In genomic region chr1:7247158-7247557, GRCh38 we compare ENCODE assay signal across 31 cellular contexts.
"Had no signal": no experiment of that assay in that cellular context is flagged by ENCODE, and none has a peak within 500 bp of the region (broad histone marks: within the 10 kb centered on the region; RNA-seq: fewer than 3 reads in every experiment).

No MANE protein-coding gene starts in this region.

- FAIRE-seq: islet of Langerhans had no signal

- DNase-seq: activated CD4-positive, alpha-beta memory T cell treated with anti-CD3 and anti-CD28 coated beads, Interleukin-2, amount 10 ng/mL, durations not matched to agents 7 days and 5 days; activated CD4-positive, alpha-beta T cell treated with anti-CD3 and anti-CD28 coated beads for 1 hour; activated CD4-positive, alpha-beta T cell treated with anti-CD3 and anti-CD28 coated beads, Interleukin-2, amount 10 ng/mL, durations not matched to agents 7 days and 5 days; activated naive CD8-positive, alpha-beta T cell treated with anti-CD3 and anti-CD28 coated beads, Interleukin-2, amount 50 U/mL, for 24 hours; activated T-cell treated with anti-CD3 and anti-CD28 coated beads, Interleukin-2, amount 50 U/mL, for 48 hours; colonic mucosa; effector memory CD4-positive, alpha-beta T cell; erythroblast; gastrocnemius medialis; glutamatergic neuron; left ventricle myocardium inferior; mesendoderm; natural killer cell; ovary; psoas muscle; sigmoid colon; stimulated activated CD4-positive, alpha-beta T cell treated with anti-CD3 and anti-CD28 coated beads, Interleukin-1b, Interleukin-23, amount 100 ng/mL, for 48 hours; stimulated activated CD4-positive, alpha-beta T cell treated with anti-CD3 and anti-CD28 coated beads, Interleukin-4, amount 100 ng/mL, for 4 hours; stimulated activated CD8-positive, alpha-beta memory T cell treated with anti-CD3 and anti-CD28 coated beads, Interleukin-4, amount 100 ng/mL, for 48 hours; stimulated activated naive CD8-positive, alpha-beta T cell treated with anti-CD3 and anti-CD28 coated beads, Interleukin-15, amount 100 ng/mL, for 72 hours; T-helper 2 cell; thyroid gland; upper lobe of left lung had no signal

- H3K4me1 ChIP-seq: colonic mucosa, gastrocnemius medialis, left ventricle myocardium inferior, psoas muscle, sigmoid colon, thyroid gland, upper lobe of left lung, vagina had no signal

- H3K4me2 ChIP-seq: smooth muscle cell had no signal

- H3K9me3 ChIP-seq: colonic mucosa, gastrocnemius medialis, left ventricle myocardium inferior, ovary, psoas muscle, sigmoid colon, thyroid gland, upper lobe of left lung, vagina had no signal

- H3K36me3 Mint-ChIP-seq: activated naive CD4-positive, alpha-beta T cell treated with anti-CD3 and anti-CD28 coated beads, Interleukin-2, amount 50 U/mL, for 24 hours; natural killer cell; stimulated activated memory B cell treated with anti-CD40 and anti-IgM and Interleukin-4, amounts not matched to agents 10 μg/mL and 1 μg/mL and 100 μg/mL, for 72 hours; WTC11 had no signal

- H3K27ac ChIP-seq: colonic mucosa, gastrocnemius medialis, left ventricle myocardium inferior, ovary, psoas muscle, sigmoid colon, thyroid gland, upper lobe of left lung, vagina had no signal

- H3K4me1 Mint-ChIP-seq: activated CD4-positive, alpha-beta memory T cell treated with anti-CD3 and anti-CD28 coated beads, Interleukin-2, amount 10 ng/mL, durations not matched to agents 7 days and 5 days; activated CD4-positive, alpha-beta T cell treated with anti-CD3 and anti-CD28 coated beads, Interleukin-2, amount 10 ng/mL, durations not matched to agents 7 days and 5 days; activated naive CD4-positive, alpha-beta T cell treated with anti-CD3 and anti-CD28 coated beads, Interleukin-2, amount 50 U/mL, for 24 hours; activated naive CD8-positive, alpha-beta T cell treated with anti-CD3 and anti-CD28 coated beads, Interleukin-2, amount 50 U/mL, for 24 hours; natural killer cell; stimulated activated memory B cell treated with anti-CD40 and anti-IgM and Interleukin-4, amounts not matched to agents 10 μg/mL and 1 μg/mL and 100 μg/mL, for 72 hours; stimulated activated naive CD8-positive, alpha-beta T cell treated with anti-CD3 and anti-CD28 coated beads, Interleukin-15, amount 100 ng/mL, for 72 hours had no signal

- H3K4me3 ChIP-seq: colonic mucosa, gastrocnemius medialis, left ventricle myocardium inferior, lung, ovary, psoas muscle, sigmoid colon, smooth muscle cell, thyroid gland, upper lobe of left lung, vagina had no signal

- H3K9me3 Mint-ChIP-seq: activated CD4-positive, alpha-beta memory T cell treated with anti-CD3 and anti-CD28 coated beads, Interleukin-2, amount 10 ng/mL, durations not matched to agents 7 days and 5 days; activated CD4-positive, alpha-beta T cell treated with anti-CD3 and anti-CD28 coated beads, Interleukin-2, amount 10 ng/mL, durations not matched to agents 7 days and 5 days; activated naive CD4-positive, alpha-beta T cell treated with anti-CD3 and anti-CD28 coated beads, Interleukin-2, amount 50 U/mL, for 24 hours; activated T-helper 2 cell treated with anti-CD3 and anti-CD28 coated beads, Interferon-gamma antibody, Interleukin-2, Interleukin-4, amounts not matched to agents 10 μg/mL and 5 μg/mL and 100 μg/mL, durations not matched to agents 14 hours and 24 hours and 36 hours; natural killer cell; stimulated activated memory B cell treated with anti-CD40 and anti-IgM and Interleukin-4, amounts not matched to agents 10 μg/mL and 1 μg/mL and 100 μg/mL, for 72 hours; stimulated activated naive CD8-positive, alpha-beta T cell treated with anti-CD3 and anti-CD28 coated beads, Interleukin-15, amount 100 ng/mL, for 72 hours had no signal

- H3K27me3 ChIP-seq: colonic mucosa, gastrocnemius medialis, ovary, sigmoid colon, thyroid gland, upper lobe of left lung, vagina had no signal

- H3K36me3 ChIP-seq: colonic mucosa, gastrocnemius medialis, left ventricle myocardium inferior, ovary, sigmoid colon, thyroid gland, upper lobe of left lung, vagina had no signal

- H3K4me3 Mint-ChIP-seq: activated CD4-positive, alpha-beta memory T cell treated with anti-CD3 and anti-CD28 coated beads, Interleukin-2, amount 10 ng/mL, durations not matched to agents 7 days and 5 days; activated CD4-positive, alpha-beta T cell treated with anti-CD3 and anti-CD28 coated beads, Interleukin-2, amount 10 ng/mL, durations not matched to agents 7 days and 5 days; activated naive CD4-positive, alpha-beta T cell treated with anti-CD3 and anti-CD28 coated beads, Interleukin-2, amount 50 U/mL, for 24 hours; activated naive CD8-positive, alpha-beta T cell treated with anti-CD3 and anti-CD28 coated beads, Interleukin-2, amount 50 U/mL, for 24 hours; natural killer cell; stimulated activated memory B cell treated with anti-CD40 and anti-IgM and Interleukin-4, amounts not matched to agents 10 μg/mL and 1 μg/mL and 100 μg/mL, for 72 hours; WTC11 had no signal

- H3K27ac Mint-ChIP-seq: activated CD4-positive, alpha-beta memory T cell treated with anti-CD3 and anti-CD28 coated beads, Interleukin-2, amount 10 ng/mL, durations not matched to agents 7 days and 5 days; activated CD4-positive, alpha-beta T cell treated with anti-CD3 and anti-CD28 coated beads, Interleukin-2, amount 10 ng/mL, durations not matched to agents 7 days and 5 days; activated naive CD4-positive, alpha-beta T cell treated with anti-CD3 and anti-CD28 coated beads, Interleukin-2, amount 50 U/mL, for 24 hours; activated naive CD8-positive, alpha-beta T cell treated with anti-CD3 and anti-CD28 coated beads, Interleukin-2, amount 50 U/mL, for 24 hours; activated T-helper 2 cell treated with anti-CD3 and anti-CD28 coated beads, Interferon-gamma antibody, Interleukin-2, Interleukin-4, amounts not matched to agents 10 μg/mL and 5 μg/mL and 100 μg/mL, durations not matched to agents 14 hours and 24 hours and 36 hours; natural killer cell; stimulated activated memory B cell treated with anti-CD40 and anti-IgM and Interleukin-4, amounts not matched to agents 10 μg/mL and 1 μg/mL and 100 μg/mL, for 72 hours; stimulated activated naive CD8-positive, alpha-beta T cell treated with anti-CD3 and anti-CD28 coated beads, Interleukin-15, amount 100 ng/mL, for 72 hours had no signal
